Comparison of ENCODE assay signal across 2 cellular contexts in the genomic region with DNA sequence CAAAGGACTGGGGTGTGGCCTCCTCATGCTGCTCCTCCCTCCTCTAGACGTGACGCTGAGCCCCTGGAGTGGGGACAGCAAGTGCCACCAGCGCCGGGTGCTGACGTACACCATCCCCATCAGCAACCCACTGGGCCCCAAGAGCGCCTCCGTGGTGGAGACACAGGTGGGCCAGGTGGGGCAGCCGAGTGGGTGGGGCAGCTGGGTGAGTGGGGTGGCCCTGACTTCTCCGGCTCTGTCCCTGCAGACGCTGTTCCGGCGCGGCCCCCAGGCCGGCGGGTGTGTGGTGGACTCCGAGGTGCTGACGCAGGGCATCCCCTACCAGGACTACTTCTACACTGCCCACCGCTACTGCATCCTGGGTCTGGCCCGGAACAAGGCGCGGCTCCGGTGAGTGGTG.
TF ChIP-seq lines count a peak whose summit lies in the region.

No MANE protein-coding gene starts in this region.

TF ChIP-seq in IMR-90, 13 proteins besides CTCF, POLR2A, EP300 and RAD21:
- TF ChIP-seq MXI1 (IDR thresholded peaks at IDR 0.05; ENCODE audit: borderline replicate concordance, low read depth, low read length) (no peak), MAZ (IDR thresholded peaks at IDR 0.05; ENCODE audit: borderline replicate concordance, low read depth, low read length) (no peak), CEBPB (IDR thresholded peaks at IDR 0.05; ENCODE audit: low read depth, low read length) (no peak), SMC3 (IDR thresholded peaks at IDR 0.05; ENCODE audit: low read depth, low read length) (no peak), MAFK (IDR thresholded peaks at IDR 0.05; ENCODE audit: low read depth, low read length) (no peak), FOS (IDR thresholded peaks at IDR 0.05; ENCODE audit: low read depth, low read length) (no peak), CHD1 (IDR thresholded peaks at IDR 0.05; ENCODE audit: low read depth, low read length) (no peak), RFX5 (IDR thresholded peaks at IDR 0.05; ENCODE audit: low read depth, low read length) (no peak), BHLHE40 (IDR thresholded peaks at IDR 0.05; ENCODE audit: low read depth, low read length) (no peak), NFE2L2 (IDR thresholded peaks at IDR 0.05; ENCODE audit: low read depth, low read length) (no peak)
- TF ChIP-seq, protein P1, sequence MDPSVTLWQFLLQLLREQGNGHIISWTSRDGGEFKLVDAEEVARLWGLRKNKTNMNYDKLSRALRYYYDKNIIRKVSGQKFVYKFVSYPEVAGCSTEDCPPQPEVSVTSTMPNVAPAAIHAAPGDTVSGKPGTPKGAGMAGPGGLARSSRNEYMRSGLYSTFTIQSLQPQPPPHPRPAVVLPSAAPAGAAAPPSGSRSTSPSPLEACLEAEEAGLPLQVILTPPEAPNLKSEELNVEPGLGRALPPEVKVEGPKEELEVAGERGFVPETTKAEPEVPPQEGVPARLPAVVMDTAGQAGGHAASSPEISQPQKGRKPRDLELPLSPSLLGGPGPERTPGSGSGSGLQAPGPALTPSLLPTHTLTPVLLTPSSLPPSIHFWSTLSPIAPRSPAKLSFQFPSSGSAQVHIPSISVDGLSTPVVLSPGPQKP (IDR thresholded peaks at IDR 0.05; ENCODE audit: borderline replicate concordance, low read depth, low read length): no peak

TF ChIP-seq in H1, 55 proteins besides CTCF, POLR2A, EP300 and RAD21:
- TF ChIP-seq HDAC6 (IDR thresholded peaks at IDR 0.05; ENCODE audit: low read depth, low read length) (no peak), ZNF274 (IDR thresholded peaks at IDR 0.05; ENCODE audit: borderline replicate concordance, extremely low read depth, low read length) (no peak), POLR2AphosphoS5 (IDR thresholded peaks at IDR 0.05; ENCODE audit: low read depth, low read length) (peak; percentile 38; the same call in 1 of the 2 replicates)
